Comparison of ENCODE assay signal across 1 cellular context in the genomic region with DNA sequence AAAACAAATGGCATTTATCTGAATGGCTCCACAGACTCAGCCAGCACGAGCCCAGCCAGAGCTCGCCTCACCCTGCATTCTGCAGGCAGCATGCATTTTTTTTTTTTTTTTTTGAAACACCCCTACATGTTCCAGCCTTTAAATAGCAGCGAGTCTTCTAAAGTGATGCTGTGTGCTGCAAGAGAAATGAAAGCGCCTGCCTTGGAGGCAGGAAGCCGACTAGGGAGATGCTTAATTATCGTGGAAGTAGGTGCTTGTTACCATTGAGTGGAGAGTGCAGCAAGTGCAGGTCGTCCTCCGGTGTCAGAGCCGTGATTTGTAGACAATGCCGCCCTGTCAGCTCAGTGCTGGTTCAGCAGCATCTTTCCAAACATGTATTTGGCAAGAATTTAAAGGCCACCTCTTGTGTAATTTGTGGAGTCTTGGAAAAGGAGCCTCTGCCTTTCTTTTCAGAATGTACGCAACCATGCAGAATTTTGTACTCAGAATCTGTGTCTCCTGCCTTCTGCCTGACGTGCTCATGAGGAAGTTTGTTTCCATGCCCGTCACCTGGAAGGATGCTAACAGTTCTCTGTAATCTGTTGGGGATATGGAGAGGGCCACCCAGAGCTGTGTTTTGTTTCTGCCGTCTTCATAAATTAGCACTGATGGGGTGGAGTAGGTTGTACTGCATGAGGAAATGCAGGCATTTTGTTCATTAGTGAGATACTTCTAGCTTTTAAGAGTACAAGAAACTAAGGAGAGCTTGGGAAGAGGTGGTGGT.
TF ChIP-seq lines count a peak whose summit lies in the region.

No MANE protein-coding gene starts in this region.

TF ChIP-seq in A549, 52 proteins besides CTCF, POLR2A, EP300 and RAD21 (continued from another document):
- TF ChIP-seq, protein P1, sequence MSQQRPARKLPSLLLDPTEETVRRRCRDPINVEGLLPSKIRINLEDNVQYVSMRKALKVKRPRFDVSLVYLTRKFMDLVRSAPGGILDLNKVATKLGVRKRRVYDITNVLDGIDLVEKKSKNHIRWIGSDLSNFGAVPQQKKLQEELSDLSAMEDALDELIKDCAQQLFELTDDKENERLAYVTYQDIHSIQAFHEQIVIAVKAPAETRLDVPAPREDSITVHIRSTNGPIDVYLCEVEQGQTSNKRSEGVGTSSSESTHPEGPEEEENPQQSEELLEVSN (IDR thresholded peaks at IDR 0.05; ENCODE audit: borderline replicate concordance, low read depth) = no peak
- TF ChIP-seq SREBF2 (IDR thresholded peaks at IDR 0.05) = no peak
- no peak for TF ChIP-seq RNF2 (IDR thresholded peaks at IDR 0.05; ENCODE audit: borderline replicate concordance, low read depth)
- TF ChIP-seq EHF (CRISPR knock-in tag; IDR thresholded peaks at IDR 0.05) = no peak
- no peak for TF ChIP-seq ZFP36 (IDR thresholded peaks at IDR 0.05; ENCODE audit: borderline replicate concordance, partially characterized antibody)
